ENCODE assay signal across 17 cellular contexts in genomic region chrX:97167333-97167732, GRCh38.
A peak's percentile ranks its signal among the peaks of the same experiment; 100 is the strongest.
DNase-seq lines count a peak whose midpoint lies in the region; ATAC-seq, FAIRE-seq and TF ChIP-seq lines count a peak whose summit lies in the region.
"Had no signal": no experiment of that assay in that cellular context is flagged by ENCODE, and none has a peak within 500 bp of the region (broad histone marks: within the 10 kb centered on the region; RNA-seq: fewer than 3 reads in every experiment).

No MANE protein-coding gene starts in this region.

- no peak for DNase-seq in A549 (ENCODE audit: low read depth in 1 of 2, low spot score in 1 of 2)
- DNase-seq in stimulated activated CD4-positive, alpha-beta T cell treated with anti-CD3 and anti-CD28 coated beads, Interleukin-4, amount 100 ng/mL, for 4 hours: no peak
- no peak for DNase-seq in activated CD8-positive, alpha-beta T cell treated with anti-CD3 and anti-CD28 coated beads for 36 hours
- no peak for DNase-seq in colonic mucosa
- DNase-seq: DMS 273 treated with DMSO at 0.1 percent for 48 hours, H7, KBM-7, NCI-H1694, NCI-H345, PC-9, T-helper 1 cell had no signal

- no peaks in the 10 kb centered on the region for H3K36me3 ChIP-seq in colonic mucosa

- no peak for TF ChIP-seq RAD21 in A549 (conservative IDR thresholded peaks at IDR 0.05 in 1 of 2, IDR thresholded peaks at IDR 0.05 in 1 of 2)

- POLR2A ChIA-PET in A549 (lab: Yijun Ruan, JAX): no interaction called here
- POLR2A ChIA-PET in activated CD8-positive, alpha-beta T cell treated with anti-CD3 and anti-CD28 coated beads for 36 hours (lab: Charles Lee): no interaction called here

- TF ChIP-seq CTCF in A549 (IDR thresholded peaks at IDR 0.05) (no peak), colonic mucosa (IDR thresholded peaks at IDR 0.05) (no peak)
- TF ChIP-seq CTCF in activated CD8-positive, alpha-beta T cell treated with anti-CD3 and anti-CD28 coated beads for 36 hours (IDR thresholded peaks at IDR 0.05): no peak

- H3K9ac ChIP-seq in colonic mucosa (ENCODE audit: low read depth in 2 of 2, low read length in 2 of 2): no peak overlapping the region
- H3K9ac ChIP-seq: BLaER1 treated with 17β-estradiol and CSF1 and Interleukin-3, amounts not matched to agents 10 nM and 100 nM had no signal

- no peaks in the 10 kb centered on the region for H3K36me3 Mint-ChIP-seq in activated CD8-positive, alpha-beta T cell treated with anti-CD3 and anti-CD28 coated beads for 36 hours (ENCODE audit: low read depth)

- CTCF ChIA-PET in A549 (lab: Yijun Ruan, JAX): interaction anchor here (0.6 kb wide), 1 partner anchor 69 kb away, joined by 3 read pairs; no protein-coding TSS in a partner anchor
- CTCF ChIA-PET in activated CD8-positive, alpha-beta T cell treated with anti-CD3 and anti-CD28 coated beads for 36 hours (lab: Charles Lee): no interaction called here

- H3K27ac Mint-ChIP-seq in activated CD8-positive, alpha-beta T cell treated with anti-CD3 and anti-CD28 coated beads for 36 hours: no peak overlapping the region

- no peak overlapping the region for H3K4me3 Mint-ChIP-seq in activated CD8-positive, alpha-beta T cell treated with anti-CD3 and anti-CD28 coated beads for 36 hours

- intact Hi-C loops in activated CD8-positive, alpha-beta T cell treated with anti-CD3 and anti-CD28 coated beads for 36 hours (cut with micrococcal nuclease): no loop called here
- intact Hi-C loops in colonic mucosa (cut with DNase I): no loop called here

- no peak overlapping the region for H3K27ac ChIP-seq in A549
- no peak overlapping the region for H3K27ac ChIP-seq in colonic mucosa
- H3K27ac ChIP-seq: 22Rv1, PC-9 had no signal

- peaks cover 3% of the 10 kb centered on the region; the same call in 1 of the 3 replicates for H3K4me1 ChIP-seq in A549
- H3K4me1 ChIP-seq in colonic mucosa: no peaks in the 10 kb centered on the region

- no peaks in the 10 kb centered on the region for H3K9me3 Mint-ChIP-seq in activated CD8-positive, alpha-beta T cell treated with anti-CD3 and anti-CD28 coated beads for 36 hours

- TF ChIP-seq EP300 in A549 (IDR thresholded peaks at IDR 0.05): no peak

- peak; percentile 97 for FAIRE-seq in A549 (lab: Jason Lieb, UNC)

- TF ChIP-seq POLR2A in A549 (IDR thresholded peaks at IDR 0.05; ENCODE audit: low read length): no peak

- H3K27me3 ChIP-seq in colonic mucosa: no peaks in the 10 kb centered on the region

- 78% methylated on average over 1 of the region's 1 CpG for WGBS in A549 (ENCODE audit: missing lambda C conversion rate)

- ATAC-seq in A549: no peak
- peak; percentile 59 for ATAC-seq in GM21529 (IDR thresholded peaks at IDR 0.05; ENCODE audit: unreplicated experiment)
- ATAC-seq in HG03135 (IDR thresholded peaks at IDR 0.05; ENCODE audit: unreplicated experiment): peak; percentile 70
- ATAC-seq in HG03521 (IDR thresholded peaks at IDR 0.05; ENCODE audit: unreplicated experiment): peak; percentile 82
- no peak for ATAC-seq in GM21381 (IDR thresholded peaks at IDR 0.05; ENCODE audit: unreplicated experiment)
- ATAC-seq in activated CD8-positive, alpha-beta T cell treated with anti-CD3 and anti-CD28 coated beads for 36 hours: no peak

- H3K4me1 Mint-ChIP-seq in activated CD8-positive, alpha-beta T cell treated with anti-CD3 and anti-CD28 coated beads for 36 hours (ENCODE audit: low read depth): no peaks in the 10 kb centered on the region

- H3K9me3 ChIP-seq in A549: no peaks in the 10 kb centered on the region
- no peaks in the 10 kb centered on the region for H3K9me3 ChIP-seq in colonic mucosa
- H3K9me3 ChIP-seq: BLaER1 treated with 17β-estradiol and CSF1 and Interleukin-3, amounts not matched to agents 10 nM and 100 nM had no signal

- H3K4me3 ChIP-seq in A549 (no peak overlapping the region), colonic mucosa (no peak overlapping the region)
- H3K4me3 ChIP-seq: BLaER1 treated with 17β-estradiol and CSF1 and Interleukin-3, amounts not matched to agents 10 nM and 100 nM; PC-9 had no signal

- no peaks in the 10 kb centered on the region for H3K27me3 Mint-ChIP-seq in activated CD8-positive, alpha-beta T cell treated with anti-CD3 and anti-CD28 coated beads for 36 hours

- no peak overlapping the region for H3K4me2 ChIP-seq in A549
- H3K4me2 ChIP-seq: PC-9 had no signal

TF ChIP-seq in A549, 52 proteins besides CTCF, POLR2A, EP300 and RAD21:
- TF ChIP-seq EHF (CRISPR knock-in tag; IDR thresholded peaks at IDR 0.05): no peak
- TF ChIP-seq BCL3 (IDR thresholded peaks at IDR 0.05): no peak
- no peak for TF ChIP-seq ELK1 (IDR thresholded peaks at IDR 0.05; ENCODE audit: low read depth, low read length)
- no peak for TF ChIP-seq CBX8 (IDR thresholded peaks at IDR 0.05)
- TF ChIP-seq NFE2L2 (conservative IDR thresholded peaks at IDR 0.05; ENCODE audit: low read length): no peak
- no peak for TF ChIP-seq HEYL (CRISPR knock-in tag; IDR thresholded peaks at IDR 0.05)
- no peak for TF ChIP-seq RCOR1 (IDR thresholded peaks at IDR 0.05; ENCODE audit: low read depth, low read length)
- no peak for TF ChIP-seq MAFK (IDR thresholded peaks at IDR 0.05; ENCODE audit: partially characterized antibody)
- no peak for TF ChIP-seq ZSCAN20 (CRISPR knock-in tag; IDR thresholded peaks at IDR 0.05)
- TF ChIP-seq ZNF302 (CRISPR knock-in tag; IDR thresholded peaks at IDR 0.05): no peak
- no peak for TF ChIP-seq KDM1A (IDR thresholded peaks at IDR 0.05; ENCODE audit: low read depth)
- no peak for TF ChIP-seq POLR2AphosphoS2 (conservative IDR thresholded peaks at IDR 0.05; ENCODE audit: low read length)
- TF ChIP-seq ZFP36 (IDR thresholded peaks at IDR 0.05; ENCODE audit: borderline replicate concordance, partially characterized antibody): no peak
- TF ChIP-seq CHD4 (IDR thresholded peaks at IDR 0.05; ENCODE audit: borderline replicate concordance): no peak
- TF ChIP-seq ESRRA (IDR thresholded peaks at IDR 0.05; ENCODE audit: borderline replicate concordance, low read length): no peak

Comparison
In these comparisons a context has a peak if more than half of its experiments do, and no peak if none do; other contexts are left out.
1. ATAC-seq: peak in GM21529 (single experiment), HG03135 (single experiment) and HG03521 (single experiment); none in A549 (0 of 2), GM21381 (single experiment) and activated CD8-positive, alpha-beta T cell treated with anti-CD3 and anti-CD28 coated beads for 36 hours (single experiment).